Comparison of ENCODE assay signal across 8 cellular contexts in the genomic region with DNA sequence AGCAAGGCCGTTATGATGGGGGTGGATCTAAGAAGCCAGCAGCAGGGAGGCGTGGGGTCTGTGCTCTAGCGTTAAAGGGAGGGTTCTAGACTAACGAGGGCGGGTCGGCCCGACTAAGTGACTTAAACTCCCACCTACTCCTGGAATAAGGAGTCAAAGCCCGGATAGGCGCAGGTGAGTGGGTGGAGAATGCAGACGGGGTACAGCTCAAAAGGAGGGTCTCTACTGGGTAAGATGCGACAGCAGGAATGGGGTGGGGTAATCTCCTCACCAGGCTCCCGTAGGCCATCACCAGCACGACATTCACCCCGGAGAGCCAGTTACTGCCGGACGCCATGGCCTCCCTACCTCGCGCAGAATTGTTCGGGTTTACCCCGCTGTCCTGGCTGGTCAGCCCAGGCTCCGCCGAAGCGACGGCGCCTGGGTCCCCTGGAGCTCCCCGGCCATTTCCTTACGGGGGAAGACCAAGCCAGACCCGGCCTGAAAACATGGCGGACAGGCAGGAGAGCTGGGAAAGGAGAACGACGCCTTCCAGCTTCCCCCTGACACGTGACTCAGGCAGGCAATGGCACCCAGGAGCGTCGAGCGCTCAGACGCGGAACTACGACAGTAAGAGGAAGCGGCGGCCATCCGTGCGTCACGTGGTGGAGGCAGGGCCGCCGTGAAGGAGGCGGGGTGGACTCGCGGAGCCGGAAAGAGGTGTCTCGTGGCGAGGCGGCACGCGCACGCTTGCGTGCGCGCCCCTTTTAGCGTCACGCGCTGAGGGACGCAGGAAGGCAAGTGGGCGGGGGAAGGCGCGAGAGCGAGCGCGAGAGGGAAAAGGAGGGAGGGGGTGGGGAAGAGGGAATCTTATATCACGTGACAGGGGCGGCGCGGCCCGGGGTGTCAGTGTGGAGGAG. TPM values are rescaled to one million over a fixed set of nuclear protein-coding genes. Genes with fewer than 3 reads are reported as not detected.
DNase-seq lines count a peak whose midpoint lies in the region; ATAC-seq and TF ChIP-seq lines count a peak whose summit lies in the region.

A gene with protein sequence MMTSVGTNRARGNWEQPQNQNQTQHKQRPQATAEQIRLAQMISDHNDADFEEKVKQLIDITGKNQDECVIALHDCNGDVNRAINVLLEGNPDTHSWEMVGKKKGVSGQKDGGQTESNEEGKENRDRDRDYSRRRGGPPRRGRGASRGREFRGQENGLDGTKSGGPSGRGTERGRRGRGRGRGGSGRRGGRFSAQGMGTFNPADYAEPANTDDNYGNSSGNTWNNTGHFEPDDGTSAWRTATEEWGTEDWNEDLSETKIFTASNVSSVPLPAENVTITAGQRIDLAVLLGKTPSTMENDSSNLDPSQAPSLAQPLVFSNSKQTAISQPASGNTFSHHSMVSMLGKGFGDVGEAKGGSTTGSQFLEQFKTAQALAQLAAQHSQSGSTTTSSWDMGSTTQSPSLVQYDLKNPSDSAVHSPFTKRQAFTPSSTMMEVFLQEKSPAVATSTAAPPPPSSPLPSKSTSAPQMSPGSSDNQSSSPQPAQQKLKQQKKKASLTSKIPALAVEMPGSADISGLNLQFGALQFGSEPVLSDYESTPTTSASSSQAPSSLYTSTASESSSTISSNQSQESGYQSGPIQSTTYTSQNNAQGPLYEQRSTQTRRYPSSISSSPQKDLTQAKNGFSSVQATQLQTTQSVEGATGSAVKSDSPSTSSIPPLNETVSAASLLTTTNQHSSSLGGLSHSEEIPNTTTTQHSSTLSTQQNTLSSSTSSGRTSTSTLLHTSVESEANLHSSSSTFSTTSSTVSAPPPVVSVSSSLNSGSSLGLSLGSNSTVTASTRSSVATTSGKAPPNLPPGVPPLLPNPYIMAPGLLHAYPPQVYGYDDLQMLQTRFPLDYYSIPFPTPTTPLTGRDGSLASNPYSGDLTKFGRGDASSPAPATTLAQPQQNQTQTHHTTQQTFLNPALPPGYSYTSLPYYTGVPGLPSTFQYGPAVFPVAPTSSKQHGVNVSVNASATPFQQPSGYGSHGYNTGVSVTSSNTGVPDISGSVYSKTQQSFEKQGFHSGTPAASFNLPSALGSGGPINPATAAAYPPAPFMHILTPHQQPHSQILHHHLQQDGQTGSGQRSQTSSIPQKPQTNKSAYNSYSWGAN (plus strand): TSS at position 885 of the 899 bp plus-strand sequence. CDS start 4,169 bp downstream, outside the sequence.

- H3K4me3 ChIP-seq in RWPE2 (ENCODE audit: severe bottlenecking) = peak within 1 kb of the TSS; percentile 81
- H3K4me3 ChIP-seq in fibroblast of mammary gland (ENCODE audit: control insufficient read depth, low read depth, low read length) = peak within 1 kb of the TSS; percentile 94

- H3K36me3 ChIP-seq in RWPE2 (ENCODE audit: low read depth) = peaks cover 67% of the 10 kb centered on the region

- H3K27ac Mint-ChIP-seq in activated T-helper 2 cell treated with anti-CD3 and anti-CD28 coated beads, Interferon-gamma antibody, Interleukin-2, Interleukin-4, amounts not matched to agents 10 μg/mL and 5 μg/mL and 100 μg/mL, durations not matched to agents 14 hours and 24 hours and 36 hours = peak within 1 kb of the TSS; percentile 97
- H3K27ac Mint-ChIP-seq in naive thymus-derived CD8-positive, alpha-beta T cell = peak within 1 kb of the TSS; percentile 99 to 100 (median 100)

- no peak for TF ChIP-seq CTCF in RWPE2 (IDR thresholded peaks at IDR 0.05; ENCODE audit: poor library complexity, severe bottlenecking)
- TF ChIP-seq CTCF in fibroblast of mammary gland (conservative IDR thresholded peaks at IDR 0.05; ENCODE audit: control insufficient read depth, insufficient read depth, low read depth, low read length) = no peak

- H3K9me3 ChIP-seq in RWPE2 (ENCODE audit: severe bottlenecking) = no peaks in the 10 kb centered on the region

- peak within 1 kb of the TSS; percentile 93 for H3K4me3 Mint-ChIP-seq in activated T-helper 2 cell treated with anti-CD3 and anti-CD28 coated beads, Interferon-gamma antibody, Interleukin-2, Interleukin-4, amounts not matched to agents 10 μg/mL and 5 μg/mL and 100 μg/mL, durations not matched to agents 14 hours and 24 hours and 36 hours (ENCODE audit: low read depth)
- peak within 1 kb of the TSS; percentile 83 to 99 (median 96) for H3K4me3 Mint-ChIP-seq in naive thymus-derived CD8-positive, alpha-beta T cell

- peaks cover 55% of the 10 kb centered on the region for H3K4me1 Mint-ChIP-seq in activated T-helper 2 cell treated with anti-CD3 and anti-CD28 coated beads, Interferon-gamma antibody, Interleukin-2, Interleukin-4, amounts not matched to agents 10 μg/mL and 5 μg/mL and 100 μg/mL, durations not matched to agents 14 hours and 24 hours and 36 hours (ENCODE audit: low read depth)
- H3K4me1 Mint-ChIP-seq in naive thymus-derived CD8-positive, alpha-beta T cell = peaks cover 44 to 74% (median 74%) of the 10 kb centered on the region in 4 donors

- peaks cover 79% of the 10 kb centered on the region for H3K36me3 Mint-ChIP-seq in activated T-helper 2 cell treated with anti-CD3 and anti-CD28 coated beads, Interferon-gamma antibody, Interleukin-2, Interleukin-4, amounts not matched to agents 10 μg/mL and 5 μg/mL and 100 μg/mL, durations not matched to agents 14 hours and 24 hours and 36 hours (ENCODE audit: low read depth)
- peaks cover 0 to 48% (median 9%) of the 10 kb centered on the region in 3 donors for H3K36me3 Mint-ChIP-seq in naive thymus-derived CD8-positive, alpha-beta T cell

- intact Hi-C loops in activated T-helper 2 cell treated with anti-CD3 and anti-CD28 coated beads, Interferon-gamma antibody, Interleukin-2, Interleukin-4, amounts not matched to agents 10 μg/mL and 5 μg/mL and 100 μg/mL, durations not matched to agents 14 hours and 24 hours and 36 hours (cut with micrococcal nuclease) = loop anchor here (1.0 to 5.0 kb wide), 8 partner anchors 38 to 917 kb away; a partner anchor contains a TSS

- ATAC-seq in RWPE2 (ENCODE audit: low read depth) = peak; percentile 93
- peak; percentile 87 for ATAC-seq in naive thymus-derived CD8-positive, alpha-beta T cell

- peaks cover 25% of the 10 kb centered on the region for H3K4me1 ChIP-seq in RWPE2 (ENCODE audit: insufficient read depth, poor library complexity, severe bottlenecking)

- no peaks in the 10 kb centered on the region for H3K27me3 Mint-ChIP-seq in activated T-helper 2 cell treated with anti-CD3 and anti-CD28 coated beads, Interferon-gamma antibody, Interleukin-2, Interleukin-4, amounts not matched to agents 10 μg/mL and 5 μg/mL and 100 μg/mL, durations not matched to agents 14 hours and 24 hours and 36 hours (ENCODE audit: low read depth)
- peaks cover 0 to 2% (median 0%) of the 10 kb centered on the region in 5 donors for H3K27me3 Mint-ChIP-seq in naive thymus-derived CD8-positive, alpha-beta T cell

- H3K27me3 ChIP-seq in RWPE2 (ENCODE audit: insufficient read depth, poor library complexity, severe bottlenecking) = no peaks in the 10 kb centered on the region

- H3K9me3 Mint-ChIP-seq in activated T-helper 2 cell treated with anti-CD3 and anti-CD28 coated beads, Interferon-gamma antibody, Interleukin-2, Interleukin-4, amounts not matched to agents 10 μg/mL and 5 μg/mL and 100 μg/mL, durations not matched to agents 14 hours and 24 hours and 36 hours = peaks cover 9% of the 10 kb centered on the region
- H3K9me3 Mint-ChIP-seq in naive thymus-derived CD8-positive, alpha-beta T cell = no peaks in the 10 kb centered on the region

- peak within 1 kb of the TSS; percentile 80 for H3K27ac ChIP-seq in RWPE2 (ENCODE audit: poor library complexity, severe bottlenecking)

- POLR2A ChIA-PET in naive thymus-derived CD8-positive, alpha-beta T cell (lab: Charles Lee) = interaction anchor here (0.6 to 3.5 kb wide), 23 partner anchors 9 to 1639 kb away, joined by 3 to 29 read pairs (median 4); a partner anchor contains a TSS

- DNase-seq in EH (ENCODE audit: low read depth) (peak; percentile 99), H4 (ENCODE audit: low spot score) (peak; percentile 99), LoVo (ENCODE audit: low spot score) (peak; percentile 99), RWPE2 (ENCODE audit: low spot score) (peak; percentile 99), fibroblast of mammary gland (ENCODE audit: low read depth) (peak; percentile 99)
- DNase-seq in activated T-helper 2 cell treated with anti-CD3 and anti-CD28 coated beads, Interferon-gamma antibody, Interleukin-2, Interleukin-4, amounts not matched to agents 10 μg/mL and 5 μg/mL and 100 μg/mL, durations not matched to agents 14 hours and 24 hours and 36 hours (ENCODE audit: low spot score) = peak; percentile 99
- DNase-seq in naive thymus-derived CD8-positive, alpha-beta T cell = peak; percentile 93 to 99 (median 99)
- DNase-seq in stimulated activated naive CD4-positive, alpha-beta T cell (lab: John Stamatoyannopoulos, UW) = peak; percentile 93 to 99 (median 98)

RNA-seq across cellular contexts. Expression of the gene that starts here (rescaled TPM):
- 74.3 and 85.9 TPM in 2 replicates for total RNA-seq in H4 (2014; rRNA removed; shearing (Covaris generic))
- 259 and 263 TPM in 2 replicates for total RNA-seq in activated T-helper 2 cell treated with anti-CD3 and anti-CD28 coated beads, Interferon-gamma antibody, Interleukin-2, Interleukin-4, amounts not matched to agents 10 μg/mL and 5 μg/mL and 100 μg/mL, durations not matched to agents 14 hours and 24 hours and 36 hours
- 100 to 1,000 TPM; 205 to 206 TPM for total RNA-seq in naive thymus-derived CD8-positive, alpha-beta T cell
- 10 to 100 TPM; 42.0 to 70.5 (median 54.8) TPM for polyA plus RNA-seq in naive thymus-derived CD8-positive, alpha-beta T cell

Comparison
In these comparisons a context has a peak if more than half of its experiments do, and no peak if none do; other contexts are left out.
1. Peak in every context shown above with its lines: DNase-seq, ATAC-seq, H3K4me3 ChIP-seq and H3K27ac ChIP-seq.